Comparison of ENCODE assay signal across 8 cellular contexts in genomic region chr3:133295199-133295901, GRCh38.
A peak's percentile ranks its signal among the peaks of the same experiment; 100 is the strongest.
DNase-seq lines count a peak whose midpoint lies in the region; ATAC-seq, FAIRE-seq and TF ChIP-seq lines count a peak whose summit lies in the region.

No MANE protein-coding gene starts in this region.

- H3K27me3 Mint-ChIP-seq in activated CD8-positive, alpha-beta memory T cell treated with anti-CD3 and anti-CD28 coated beads, Interleukin-2, amount 10 ng/mL, durations not matched to agents 7 days and 5 days, result no peaks in the 10 kb centered on the region
- no peaks in the 10 kb centered on the region for H3K27me3 Mint-ChIP-seq in astrocyte (ENCODE audit: low read depth, unreplicated experiment)

- H3K4me1 ChIP-seq in astrocyte (ENCODE audit: insufficient read depth, low read length), result peaks cover 39% of the 10 kb centered on the region

- H2AFZ ChIP-seq in astrocyte (ENCODE audit: low read depth, low read length), result no peak overlapping the region

- no peaks in the 10 kb centered on the region for H3K36me3 Mint-ChIP-seq in activated CD8-positive, alpha-beta memory T cell treated with anti-CD3 and anti-CD28 coated beads, Interleukin-2, amount 10 ng/mL, durations not matched to agents 7 days and 5 days
- no peaks in the 10 kb centered on the region for H3K36me3 Mint-ChIP-seq in astrocyte (ENCODE audit: low read depth, unreplicated experiment)
- no peaks in the 10 kb centered on the region for H3K36me3 Mint-ChIP-seq in stimulated activated effector memory CD8-positive, alpha-beta T cell treated with anti-CD3 and anti-CD28 coated beads, Interleukin-12 subunit alpha, Interleukin-12 subunit beta, amount 100 ng/mL, for 72 hours

- H3K36me3 ChIP-seq in astrocyte (ENCODE audit: insufficient read depth, low read length), result no peaks in the 10 kb centered on the region

- H3K4me1 Mint-ChIP-seq in activated CD8-positive, alpha-beta memory T cell treated with anti-CD3 and anti-CD28 coated beads, Interleukin-2, amount 10 ng/mL, durations not matched to agents 7 days and 5 days, result peaks cover 7% of the 10 kb centered on the region
- H3K4me1 Mint-ChIP-seq in astrocyte (ENCODE audit: low read depth, unreplicated experiment), result peaks cover 27% of the 10 kb centered on the region
- no peaks in the 10 kb centered on the region for H3K4me1 Mint-ChIP-seq in stimulated activated effector memory CD8-positive, alpha-beta T cell treated with anti-CD3 and anti-CD28 coated beads, Interleukin-12 subunit alpha, Interleukin-12 subunit beta, amount 100 ng/mL, for 72 hours

- no peak overlapping the region for H3K27ac Mint-ChIP-seq in activated CD8-positive, alpha-beta memory T cell treated with anti-CD3 and anti-CD28 coated beads, Interleukin-2, amount 10 ng/mL, durations not matched to agents 7 days and 5 days
- no peak overlapping the region for H3K27ac Mint-ChIP-seq in astrocyte (ENCODE audit: unreplicated experiment)
- H3K27ac Mint-ChIP-seq in stimulated activated effector memory CD8-positive, alpha-beta T cell treated with anti-CD3 and anti-CD28 coated beads, Interleukin-12 subunit alpha, Interleukin-12 subunit beta, amount 100 ng/mL, for 72 hours, result no peak overlapping the region

- H3K9ac ChIP-seq in astrocyte (ENCODE audit: low read length), result peak overlapping the region; percentile 53

- H3K9me3 Mint-ChIP-seq in activated CD8-positive, alpha-beta memory T cell treated with anti-CD3 and anti-CD28 coated beads, Interleukin-2, amount 10 ng/mL, durations not matched to agents 7 days and 5 days (ENCODE audit: low read depth), result no peaks in the 10 kb centered on the region
- no peaks in the 10 kb centered on the region for H3K9me3 Mint-ChIP-seq in astrocyte (ENCODE audit: unreplicated experiment)
- no peaks in the 10 kb centered on the region for H3K9me3 Mint-ChIP-seq in stimulated activated effector memory CD8-positive, alpha-beta T cell treated with anti-CD3 and anti-CD28 coated beads, Interleukin-12 subunit alpha, Interleukin-12 subunit beta, amount 100 ng/mL, for 72 hours

- no peaks in the 10 kb centered on the region for H3K79me2 ChIP-seq in astrocyte (ENCODE audit: insufficient read depth, low read length)

- H4K20me1 ChIP-seq in astrocyte (ENCODE audit: insufficient read depth, low read length), result no peaks in the 10 kb centered on the region

- peak; percentile 74 for ATAC-seq in activated CD8-positive, alpha-beta memory T cell treated with anti-CD3 and anti-CD28 coated beads, Interleukin-2, amount 10 ng/mL, durations not matched to agents 7 days and 5 days
- ATAC-seq in HG03025 (IDR thresholded peaks at IDR 0.05; ENCODE audit: low FRiP score, unreplicated experiment), result peak; percentile 69
- ATAC-seq in stimulated activated effector memory CD8-positive, alpha-beta T cell treated with anti-CD3 and anti-CD28 coated beads, Interleukin-12 subunit alpha, Interleukin-12 subunit beta, amount 100 ng/mL, for 72 hours, result peak; percentile 71
- ATAC-seq in HG03095 (IDR thresholded peaks at IDR 0.05; ENCODE audit: unreplicated experiment), result no peak

- CTCF ChIA-PET in activated CD8-positive, alpha-beta memory T cell treated with anti-CD3 and anti-CD28 coated beads, Interleukin-2, amount 10 ng/mL, durations not matched to agents 7 days and 5 days (lab: Charles Lee), result no interaction called here

- no peaks in the 10 kb centered on the region for H3K9me3 ChIP-seq in astrocyte (ENCODE audit: insufficient read depth, low read depth, low read length)

- H3K4me3 ChIP-seq in astrocyte (ENCODE audit: insufficient read depth, low read depth, low read length), result no peak overlapping the region

- DNase-seq in activated CD8-positive, alpha-beta memory T cell treated with anti-CD3 and anti-CD28 coated beads, Interleukin-2, amount 10 ng/mL, durations not matched to agents 7 days and 5 days, result peak; percentile 42
- no peak for DNase-seq in activated CD8-positive, alpha-beta memory T cell treated with anti-CD3 and anti-CD28 coated beads, Interleukin-2, amount 50 U/mL, for 4 hours
- DNase-seq in astrocyte (ENCODE audit: low read depth), result peak; percentile 85
- no peak for DNase-seq in stimulated activated effector memory CD8-positive, alpha-beta T cell treated with anti-CD3 and anti-CD28 coated beads, Interleukin-12 subunit alpha, Interleukin-12 subunit beta, amount 100 ng/mL, for 72 hours (ENCODE audit: low spot score in 2 of 2)
- DNase-seq in NCI-H1417 treated with DMSO at 0.1 percent for 48 hours (lab: John Stamatoyannopoulos, UW), result no peak
- DNase-seq in activated CD8-positive, alpha-beta memory T cell treated with anti-CD3 and anti-CD28 coated beads for 24 hours, result no peak

- H3K27ac ChIP-seq in astrocyte (ENCODE audit: low read depth, low read length), result peak overlapping the region; percentile 87

- no peak for FAIRE-seq in astrocyte (lab: Jason Lieb, UNC)

- no peaks in the 10 kb centered on the region for H3K27me3 ChIP-seq in astrocyte (ENCODE audit: insufficient read depth, low read length)

- TF ChIP-seq CTCF in astrocyte (IDR thresholded peaks at IDR 0.05; ENCODE audit: insufficient read depth, low read depth, low read length), result no peak

- H3K4me3 Mint-ChIP-seq in activated CD8-positive, alpha-beta memory T cell treated with anti-CD3 and anti-CD28 coated beads, Interleukin-2, amount 10 ng/mL, durations not matched to agents 7 days and 5 days, result no peak overlapping the region
- no peak overlapping the region for H3K4me3 Mint-ChIP-seq in astrocyte (ENCODE audit: unreplicated experiment)
- no peak overlapping the region for H3K4me3 Mint-ChIP-seq in stimulated activated effector memory CD8-positive, alpha-beta T cell treated with anti-CD3 and anti-CD28 coated beads, Interleukin-12 subunit alpha, Interleukin-12 subunit beta, amount 100 ng/mL, for 72 hours

- H3K4me2 ChIP-seq in astrocyte (ENCODE audit: low read length), result peak overlapping the region; percentile 51

Comparison
In these comparisons a context has a peak if more than half of its experiments do, and no peak if none do; other contexts are left out.
1. DNase-seq: peak in activated CD8-positive, alpha-beta memory T cell treated with anti-CD3 and anti-CD28 coated beads, Interleukin-2, amount 10 ng/mL, durations not matched to agents 7 days and 5 days (single experiment) and astrocyte (single experiment); none in activated CD8-positive, alpha-beta memory T cell treated with anti-CD3 and anti-CD28 coated beads, Interleukin-2, amount 50 U/mL, for 4 hours (single experiment), stimulated activated effector memory CD8-positive, alpha-beta T cell treated with anti-CD3 and anti-CD28 coated beads, Interleukin-12 subunit alpha, Interleukin-12 subunit beta, amount 100 ng/mL, for 72 hours (0 of 2), NCI-H1417 treated with DMSO at 0.1 percent for 48 hours (single experiment) and activated CD8-positive, alpha-beta memory T cell treated with anti-CD3 and anti-CD28 coated beads for 24 hours (single experiment).